ENCODE assay signal across 20 cellular contexts in genomic region chr5:43296835-43297234, GRCh38. TPM values are rescaled to one million over a fixed set of nuclear protein-coding genes. Genes with fewer than 3 reads are reported as not detected.
DNase-seq lines count a peak whose midpoint lies in the region; ATAC-seq and TF ChIP-seq lines count a peak whose summit lies in the region.
"Had no signal": no experiment of that assay in that cellular context is flagged by ENCODE, and none has a peak within 500 bp of the region (broad histone marks: within the 10 kb centered on the region; RNA-seq: fewer than 3 reads in every experiment).

No MANE protein-coding gene starts in this region.

- WGBS in right cardiac atrium = 95% methylated on average over 2 of the region's 2 CpGs

- peak overlapping the region; percentile 16 for H3K27ac ChIP-seq in cardiac muscle cell
- no peak overlapping the region for H3K27ac ChIP-seq in right cardiac atrium (ENCODE audit: low read length)
- 0 out of 2 replicates have a peak overlapping the region, but pooled peaks have one; percentile 23 for H3K27ac ChIP-seq in SK-N-MC
- H3K27ac ChIP-seq: 22Rv1, BLaER1, C4-2B had no signal

- H3K36me3 ChIP-seq in cardiac muscle cell (peaks cover 66% of the 10 kb centered on the region), SK-N-MC (ENCODE audit: insufficient read depth, low read length) (peaks cover 94% of the 10 kb centered on the region)

- DNase-seq in T-helper 2 cell treated with Interferon-gamma antibody and Interleukin-4, amounts not matched to agents 5 μg/mL and 100 μg/mL, for 36 hours (ENCODE audit: low spot score) = no peak
- DNase-seq in T-helper 2 cell (no peak), cardiac muscle cell (ENCODE audit: low read depth in 1 of 2, low spot score in 1 of 2) (no peak), right cardiac atrium (no peak), SK-N-MC (ENCODE audit: low read depth, low spot score) (no peak), mesothelial cell of epicardium (ENCODE audit: low spot score in 2 of 2, unreplicated experiment in 2 of 2) (no peak), HK-2 (ENCODE audit: unreplicated experiment) (no peak)
- DNase-seq: Caco-2; CD4-positive, CD25-positive, alpha-beta regulatory T cell; CD8-positive, alpha-beta T cell; DMS153; DND-41; HFFc6 had no signal

- H3K36me3 Mint-ChIP-seq in T-helper 2 cell treated with Interferon-gamma antibody and Interleukin-4, amounts not matched to agents 5 μg/mL and 100 μg/mL, for 36 hours (ENCODE audit: low read depth) = peaks cover 71% of the 10 kb centered on the region
- H3K36me3 Mint-ChIP-seq in mesothelial cell of epicardium = peaks cover 46% of the 10 kb centered on the region

- H3K9ac ChIP-seq in SK-N-MC (ENCODE audit: insufficient read length) = no peak overlapping the region
- H3K9ac ChIP-seq: BLaER1 had no signal

- no peak overlapping the region for H3K4me3 Mint-ChIP-seq in T-helper 2 cell treated with Interferon-gamma antibody and Interleukin-4, amounts not matched to agents 5 μg/mL and 100 μg/mL, for 36 hours
- H3K4me3 Mint-ChIP-seq in mesothelial cell of epicardium = no peak overlapping the region
- H3K4me3 Mint-ChIP-seq: B cell; CD4-positive, CD25-positive, alpha-beta regulatory T cell; CD8-positive, alpha-beta T cell; GM23338; HFFc6 had no signal

- ATAC-seq in right cardiac atrium (no peak), GM21717 (IDR thresholded peaks at IDR 0.05; ENCODE audit: unreplicated experiment) (no peak)
- ATAC-seq: CD8-positive, alpha-beta T cell; GM23338 had no signal

- no peaks in the 10 kb centered on the region for H3K9me3 Mint-ChIP-seq in T-helper 2 cell treated with Interferon-gamma antibody and Interleukin-4, amounts not matched to agents 5 μg/mL and 100 μg/mL, for 36 hours
- H3K9me3 Mint-ChIP-seq in mesothelial cell of epicardium = no peaks in the 10 kb centered on the region
- H3K9me3 Mint-ChIP-seq: CD4-positive, CD25-positive, alpha-beta regulatory T cell; CD8-positive, alpha-beta T cell; GM23338; HFFc6 had no signal

- H3K27me3 ChIP-seq in cardiac muscle cell (no peaks in the 10 kb centered on the region), right cardiac atrium (ENCODE audit: control insufficient read depth, insufficient read depth) (no peaks in the 10 kb centered on the region)
- H3K27me3 ChIP-seq: BLaER1 had no signal

- H3K27ac Mint-ChIP-seq in T-helper 2 cell treated with Interferon-gamma antibody and Interleukin-4, amounts not matched to agents 5 μg/mL and 100 μg/mL, for 36 hours = peak overlapping the region; percentile 29
- H3K27ac Mint-ChIP-seq in mesothelial cell of epicardium = peak overlapping the region; percentile 54
- H3K27ac Mint-ChIP-seq: B cell; CD4-positive, CD25-positive, alpha-beta regulatory T cell; CD8-positive, alpha-beta T cell; GM23338; HFFc6 had no signal

- H3K4me1 ChIP-seq in cardiac muscle cell (ENCODE audit: low read depth) = peaks cover 24% of the 10 kb centered on the region
- H3K4me1 ChIP-seq in right cardiac atrium (ENCODE audit: control insufficient read depth, insufficient read depth, low read length) = peaks cover 2% of the 10 kb centered on the region
- H3K4me1 ChIP-seq: BLaER1, Caco-2, HAP-1 had no signal

- H3K4me1 Mint-ChIP-seq in T-helper 2 cell treated with Interferon-gamma antibody and Interleukin-4, amounts not matched to agents 5 μg/mL and 100 μg/mL, for 36 hours (ENCODE audit: low read depth) = peaks cover 40% of the 10 kb centered on the region
- peaks cover 41% of the 10 kb centered on the region for H3K4me1 Mint-ChIP-seq in mesothelial cell of epicardium

- no peaks in the 10 kb centered on the region for H3K27me3 Mint-ChIP-seq in T-helper 2 cell treated with Interferon-gamma antibody and Interleukin-4, amounts not matched to agents 5 μg/mL and 100 μg/mL, for 36 hours (ENCODE audit: low read depth)
- no peaks in the 10 kb centered on the region for H3K27me3 Mint-ChIP-seq in mesothelial cell of epicardium (ENCODE audit: low read depth)
- H3K27me3 Mint-ChIP-seq: B cell; CD4-positive, CD25-positive, alpha-beta regulatory T cell had no signal

- no peaks in the 10 kb centered on the region for H3K9me3 ChIP-seq in cardiac muscle cell (ENCODE audit: low read depth)
- H3K9me3 ChIP-seq in right cardiac atrium (ENCODE audit: control insufficient read depth, low read length) = peaks cover 1% of the 10 kb centered on the region
- H3K9me3 ChIP-seq in SK-N-MC (ENCODE audit: low read depth, low read length) = no peaks in the 10 kb centered on the region
- H3K9me3 ChIP-seq: BLaER1, Caco-2, HAP-1 had no signal

- H3K4me3 ChIP-seq in cardiac muscle cell (no peak overlapping the region), right cardiac atrium (ENCODE audit: low read length) (no peak overlapping the region), SK-N-MC (no peak overlapping the region)
- H3K4me3 ChIP-seq: BLaER1, GM23338, HAP-1 had no signal

- intact Hi-C loops in right cardiac atrium (cut with DNase I) = no loop called here

- no peak for TF ChIP-seq CTCF in cardiac muscle cell (IDR thresholded peaks at IDR 0.05; ENCODE audit: low read depth, low read length)
- TF ChIP-seq CTCF in mesothelial cell of epicardium (IDR thresholded peaks at IDR 0.05; ENCODE audit: unreplicated experiment) = no peak

RNA-seq across cellular contexts. Expression of gene HMGCS1, which starts 16.4 kb away (rescaled TPM):
- total RNA-seq in cardiac muscle cell (84.1 and 202 TPM in 2 replicates), right cardiac atrium (10 to 100 TPM; 18.2 to 36.1 (median 26.5) TPM), mesothelial cell of epicardium (129 to 131 TPM (median 130 TPM) in 3 replicates)
- polyA plus RNA-seq in cardiac muscle cell (48.5 and 105 TPM in 2 replicates), right cardiac atrium (14.6 TPM)
